ENCODE assay signal across 10 cellular contexts in genomic region chr7:16668978-16669377, GRCh38. TPM values are rescaled to one million over a fixed set of nuclear protein-coding genes. Genes with fewer than 3 reads are reported as not detected.
A peak's percentile ranks its signal among the peaks of the same experiment; 100 is the strongest.
DNase-seq lines count a peak whose midpoint lies in the region; ATAC-seq, FAIRE-seq and TF ChIP-seq lines count a peak whose summit lies in the region.
"Had no signal": no experiment of that assay in that cellular context is flagged by ENCODE, and none has a peak within 500 bp of the region (broad histone marks: within the 10 kb centered on the region; RNA-seq: fewer than 3 reads in every experiment).

No MANE protein-coding gene starts in this region.

- H4K20me1 ChIP-seq in HepG2 (ENCODE audit: insufficient read depth, low read length) = no peaks in the 10 kb centered on the region

- peaks cover 34% of the 10 kb centered on the region for H3K79me2 ChIP-seq in HepG2 (ENCODE audit: insufficient read depth, low read length)

- FAIRE-seq in HepG2 (lab: Jason Lieb, UNC) = no peak

- H3K36me3 ChIP-seq in HUES64 (ENCODE audit: insufficient read depth, low read length) (peaks cover 35% of the 10 kb centered on the region), HepG2 (replicated peaks in 1 of 2; ENCODE audit: control insufficient read depth in 1 of 2, insufficient read depth in 2 of 2, low read length in 2 of 2) (peaks cover 6 to 19% of the 10 kb centered on the region in 2 experiments; a peak in 4 of 5 replicates), upper lobe of left lung (no peaks in the 10 kb centered on the region)

- DNase-seq in MCF 10A (ENCODE audit: unreplicated experiment) (no peak), HepG2 (ENCODE audit: low spot score) (no peak), upper lobe of left lung (no peak)
- no peak for DNase-seq in stimulated activated CD4-positive, alpha-beta T cell treated with anti-CD3 and anti-CD28 coated beads, Interleukin-12 subunit alpha, Interleukin-12 subunit beta, amount 100 ng/mL, for 4 hours
- DNase-seq in stimulated activated naive CD8-positive, alpha-beta T cell treated with anti-CD3 and anti-CD28 coated beads, Interleukin-15, Interleukin-2, amounts not matched to agents 100 U/mL and 50 U/mL, for 24 hours = no peak
- DNase-seq in activated CD8-positive, alpha-beta T cell treated with anti-CD3 and anti-CD28 coated beads, Interleukin-2, amount 10 ng/mL, durations not matched to agents 7 days and 5 days = no peak
- DNase-seq: activated CD4-positive, alpha-beta T cell treated with anti-CD3 and anti-CD28 coated beads, Interleukin-2, amount 10 ng/mL, durations not matched to agents 24 days and 14 days; KBM-7 had no signal

- no peak for TF ChIP-seq CTCF in MCF 10A (IDR thresholded peaks at IDR 0.05; ENCODE audit: unreplicated experiment)
- TF ChIP-seq CTCF in HepG2 (CRISPR knock-in tag; IDR thresholded peaks at IDR 0.05) = no peak
- TF ChIP-seq CTCF in upper lobe of left lung (IDR thresholded peaks at IDR 0.05) = no peak

- TF ChIP-seq RAD21 in HepG2 (CRISPR knock-in tag; IDR thresholded peaks at IDR 0.05) = no peak

- peaks cover 35% of the 10 kb centered on the region for H3K4me1 ChIP-seq in HUES64 (ENCODE audit: insufficient read depth, low read length)
- peaks cover 15% of the 10 kb centered on the region for H3K4me1 ChIP-seq in HepG2 (ENCODE audit: insufficient read depth, low read length)
- peaks cover 7 to 11% (median 8%) of the 10 kb centered on the region in 4 donors for H3K4me1 ChIP-seq in upper lobe of left lung

- H3K4me1 Mint-ChIP-seq in MCF 10A (ENCODE audit: insufficient read depth, unreplicated experiment) = peaks cover 30% of the 10 kb centered on the region
- no peaks in the 10 kb centered on the region for H3K4me1 Mint-ChIP-seq in activated CD8-positive, alpha-beta T cell treated with anti-CD3 and anti-CD28 coated beads, Interleukin-2, amount 10 ng/mL, durations not matched to agents 7 days and 5 days (ENCODE audit: low read depth)

- POLR2A ChIA-PET in MCF 10A (lab: Yijun Ruan, JAX) (interaction anchor here (1.1 to 4.4 kb wide), 6 partner anchors 11 to 102 kb away, joined by 3 to 106 read pairs (median 13); partner anchors contain the start of genes ANKMY2 and BZW2), HepG2 (lab: Yijun Ruan, JAX) (interaction anchor here (1.1 kb wide), 1 partner anchor 23 kb away, joined by 4 read pairs; the partner anchor contains the start of gene ANKMY2)
- POLR2A ChIA-PET in activated CD8-positive, alpha-beta T cell treated with anti-CD3 and anti-CD28 coated beads, Interleukin-2, amount 10 ng/mL, durations not matched to agents 7 days and 5 days (lab: Charles Lee) = interaction anchor here (1.0 kb wide), 1 partner anchor 23 kb away, joined by 3 read pairs; the partner anchor contains the start of genes ANKMY2 and BZW2

- WGBS in HUES64 = 93% methylated on average over 5 of the region's 5 CpGs
- WGBS in HepG2 (ENCODE audit: low lambda C conversion rate) = 92% methylated on average over 5 of the region's 5 CpGs
- 94 to 97% methylated on average over 5 of the region's 5 CpGs for WGBS in upper lobe of left lung, 2 donors

- H3K27ac ChIP-seq in HUES64 (ENCODE audit: low read depth, low read length) (0 out of 2 replicates have a peak overlapping the region, but pooled peaks have one; percentile 10), HepG2 (ENCODE audit: extremely low read length, insufficient read depth, low read length) (peak overlapping the region; percentile 3), upper lobe of left lung (peak overlapping the region in 3 of 4 donors; percentile 69 to 79 (median 69))

- ATAC-seq in HepG2 = no peak
- ATAC-seq in upper lobe of left lung (ENCODE audit: low FRiP score in 2 of 2) = no peak
- no peak for ATAC-seq in stimulated activated naive CD8-positive, alpha-beta T cell treated with anti-CD3 and anti-CD28 coated beads, Interleukin-15, Interleukin-2, amounts not matched to agents 100 U/mL and 50 U/mL, for 24 hours
- ATAC-seq in activated CD8-positive, alpha-beta T cell treated with anti-CD3 and anti-CD28 coated beads, Interleukin-2, amount 10 ng/mL, durations not matched to agents 7 days and 5 days = no peak
- ATAC-seq: activated T-helper 17 cell treated with anti-CD3 and anti-CD28 coated beads, Interleukin-2, amount 50 U/mL, for 72 hours had no signal

- H2AFZ ChIP-seq in HepG2 (ENCODE audit: low read length) = no peak overlapping the region

- TF ChIP-seq EP300 in HepG2 (IDR thresholded peaks at IDR 0.05; ENCODE audit: low read depth in 2 of 2, low read length in 2 of 2) (no peak), HepG2 (CRISPR knock-in tag; IDR thresholded peaks at IDR 0.05; ENCODE audit: borderline replicate concordance) (no peak), upper lobe of left lung (IDR thresholded peaks at IDR 0.05) (no peak)

- no peak overlapping the region for H3K4me3 Mint-ChIP-seq in MCF 10A (ENCODE audit: unreplicated experiment)
- no peak overlapping the region for H3K4me3 Mint-ChIP-seq in activated CD8-positive, alpha-beta T cell treated with anti-CD3 and anti-CD28 coated beads, Interleukin-2, amount 10 ng/mL, durations not matched to agents 7 days and 5 days
- H3K4me3 Mint-ChIP-seq: activated CD4-positive, alpha-beta T cell treated with anti-CD3 and anti-CD28 coated beads, Interleukin-2, amount 10 ng/mL, durations not matched to agents 24 days and 14 days; activated T-helper 17 cell treated with anti-CD3 and anti-CD28 coated beads, Interleukin-2, amount 50 U/mL, for 72 hours had no signal

- no peak for TF ChIP-seq POLR2A in HepG2 (IDR thresholded peaks at IDR 0.05; ENCODE audit: insufficient read depth in 1 of 2, low read depth in 2 of 2, low read length in 2 of 2)
- TF ChIP-seq POLR2A in upper lobe of left lung (IDR thresholded peaks at IDR 0.05) = no peak

- no peaks in the 10 kb centered on the region for H3K9me3 Mint-ChIP-seq in MCF 10A (ENCODE audit: unreplicated experiment)
- H3K9me3 Mint-ChIP-seq in activated CD8-positive, alpha-beta T cell treated with anti-CD3 and anti-CD28 coated beads, Interleukin-2, amount 10 ng/mL, durations not matched to agents 7 days and 5 days (ENCODE audit: insufficient read depth) = no peaks in the 10 kb centered on the region
- H3K9me3 Mint-ChIP-seq: activated T-helper 17 cell treated with anti-CD3 and anti-CD28 coated beads, Interleukin-2, amount 50 U/mL, for 72 hours had no signal

- peak overlapping the region; percentile 95 for H3K27ac Mint-ChIP-seq in MCF 10A (ENCODE audit: low read depth, unreplicated experiment)
- H3K27ac Mint-ChIP-seq in activated CD8-positive, alpha-beta T cell treated with anti-CD3 and anti-CD28 coated beads, Interleukin-2, amount 10 ng/mL, durations not matched to agents 7 days and 5 days = no peak overlapping the region
- H3K27ac Mint-ChIP-seq: activated CD4-positive, alpha-beta T cell treated with anti-CD3 and anti-CD28 coated beads, Interleukin-2, amount 10 ng/mL, durations not matched to agents 24 days and 14 days; activated T-helper 17 cell treated with anti-CD3 and anti-CD28 coated beads, Interleukin-2, amount 50 U/mL, for 72 hours had no signal

- no peaks in the 10 kb centered on the region for H3K27me3 Mint-ChIP-seq in MCF 10A (ENCODE audit: insufficient read depth, unreplicated experiment)
- H3K27me3 Mint-ChIP-seq in activated CD8-positive, alpha-beta T cell treated with anti-CD3 and anti-CD28 coated beads, Interleukin-2, amount 10 ng/mL, durations not matched to agents 7 days and 5 days (ENCODE audit: low read depth) = no peaks in the 10 kb centered on the region
- H3K27me3 Mint-ChIP-seq: activated CD4-positive, alpha-beta T cell treated with anti-CD3 and anti-CD28 coated beads, Interleukin-2, amount 10 ng/mL, durations not matched to agents 24 days and 14 days; activated T-helper 17 cell treated with anti-CD3 and anti-CD28 coated beads, Interleukin-2, amount 50 U/mL, for 72 hours had no signal

- BruUV-seq in MCF 10A (replicated peaks; lab: Mats Ljungman, UMichigan) (no TSS peak), HepG2 (replicated peaks; lab: Mats Ljungman, UMichigan) (no TSS peak)

- CTCF ChIA-PET in MCF 10A (lab: Yijun Ruan, JAX) = interaction anchor here (1.1 kb wide), 1 partner anchor 26 kb away, joined by 3 read pairs; no protein-coding TSS in a partner anchor
- CTCF ChIA-PET in HepG2 (lab: Yijun Ruan, JAX; ENCODE audit: low intra/inter-chr PET ratio, low total read pairs) = no interaction called here
- CTCF ChIA-PET in activated CD8-positive, alpha-beta T cell treated with anti-CD3 and anti-CD28 coated beads, Interleukin-2, amount 10 ng/mL, durations not matched to agents 7 days and 5 days (lab: Charles Lee) = no interaction called here

- in situ Hi-C loops in HepG2 (cut with HindIII; ENCODE audit: extremely low pct_ligation_motif_present, low pct_unique_long_range_greater_than_20kb) = no loop called here

- no peak overlapping the region for H3K4me2 ChIP-seq in HepG2 (ENCODE audit: low read depth, low read length)

- intact Hi-C loops in MCF 10A (cut with micrococcal nuclease) (loop anchor here (1.0 kb wide), 1 partner anchor 24 kb away; the partner anchor contains the start of gene ANKMY2), HepG2 (cut with micrococcal nuclease; ENCODE audit: unreplicated experiment) (loop anchor here (10.0 kb wide), 1 partner anchor 1294 kb away; no protein-coding TSS in a partner anchor)

- H3K9me3 ChIP-seq in HUES64 (ENCODE audit: insufficient read depth, low read depth, low read length) = no peaks in the 10 kb centered on the region
- no peaks in the 10 kb centered on the region for H3K9me3 ChIP-seq in HepG2 (ENCODE audit: low read length)
- H3K9me3 ChIP-seq in upper lobe of left lung = no peaks in the 10 kb centered on the region

- no peaks in the 10 kb centered on the region for H3K27me3 ChIP-seq in HUES64 (ENCODE audit: insufficient read depth, low read length)
- no peaks in the 10 kb centered on the region for H3K27me3 ChIP-seq in HepG2 (ENCODE audit: control insufficient read depth in 1 of 2, insufficient read depth in 2 of 2, low read length in 2 of 2)
- no peaks in the 10 kb centered on the region for H3K27me3 ChIP-seq in upper lobe of left lung

- H3K4me3 ChIP-seq in HUES64 (ENCODE audit: low read length) (no peak overlapping the region), HepG2 (replicated peaks in 1 of 3; ENCODE audit: insufficient read depth in 1 of 3, low read depth in 2 of 3, low read length in 3 of 3) (no peak overlapping the region), upper lobe of left lung (no peak overlapping the region)

- H3K9ac ChIP-seq in HUES64 (ENCODE audit: low read depth, low read length) (no peak overlapping the region), HepG2 (ENCODE audit: insufficient read depth, low read depth, low read length) (no peak overlapping the region)

- H3K36me3 Mint-ChIP-seq in MCF 10A (ENCODE audit: insufficient read depth, unreplicated experiment) = peaks cover 58% of the 10 kb centered on the region
- peaks cover 59% of the 10 kb centered on the region for H3K36me3 Mint-ChIP-seq in activated CD8-positive, alpha-beta T cell treated with anti-CD3 and anti-CD28 coated beads, Interleukin-2, amount 10 ng/mL, durations not matched to agents 7 days and 5 days (ENCODE audit: low read depth)

RNA-seq across cellular contexts. Expression of gene BZW2, which starts 23.0 kb away (rescaled TPM):
- 117 TPM for polyA plus RNA-seq in HUES64 (2013, experiment 1 of 2)
- 123 TPM for polyA plus RNA-seq in HUES64 (2013, experiment 2 of 2)
- total RNA-seq in MCF 10A (2022) (41.0 and 85.4 TPM in 2 replicates), HepG2 (2016; rRNA removed; fragmentation: Illumina TruSeq; extraction: Trizol) (95.2 and 111 TPM in 2 replicates), upper lobe of left lung (10 to 100 TPM; 27.9 to 63.7 (median 31.9) TPM)
- 24.6 and 26.3 TPM in 2 replicates for total RNA-seq in HepG2 (2016; cell fraction: cytosol; rRNA removed; fragmentation: Illumina TruSeq; extraction: Trizol; ENCODE audit: low read depth)
- total RNA-seq in HepG2 (2016; cell fraction: insoluble cytoplasmic fraction; rRNA removed; fragmentation: Illumina TruSeq; extraction: Trizol) = 91.8 and 119 TPM in 2 replicates
- total RNA-seq in HepG2 (2016; cell fraction: membrane; rRNA removed; fragmentation: Illumina TruSeq; extraction: Trizol) = 43.6 and 54.1 TPM in 2 replicates
- total RNA-seq in HepG2 (2016; cell fraction: nucleus; rRNA removed; fragmentation: Illumina TruSeq; extraction: Trizol) = 59.6 and 61.1 TPM in 2 replicates
- polyA plus RNA-seq in HepG2 (2011; rRNA removed) = 18.9 and 21.8 TPM in 2 replicates
- polyA plus RNA-seq in HepG2 (2011; cell fraction: cytosol; rRNA removed) = 15.7 and 20.2 TPM in 2 replicates
- 10.2 and 13.5 TPM in 2 replicates for polyA plus RNA-seq in HepG2 (2011; cell fraction: nucleus; rRNA removed)
- 41.3 and 44.8 TPM in 2 replicates for polyA plus RNA-seq in HepG2 (2012)
- 18.9 and 19.3 TPM in 2 replicates for polyA plus RNA-seq in HepG2 (2016; cell fraction: cytosol; fragmentation: Illumina TruSeq; extraction: Trizol; ENCODE audit: low read depth)
- 110 and 116 TPM in 2 replicates for polyA plus RNA-seq in HepG2 (2016; cell fraction: insoluble cytoplasmic fraction; fragmentation: Illumina TruSeq; extraction: Trizol; ENCODE audit: low read depth)
- 35.7 and 40.4 TPM in 2 replicates for polyA plus RNA-seq in HepG2 (2016; cell fraction: membrane; fragmentation: Illumina TruSeq; extraction: Trizol; ENCODE audit: low read depth)
- polyA plus RNA-seq in HepG2 (2016; cell fraction: nucleus; fragmentation: Illumina TruSeq; extraction: Trizol; ENCODE audit: insufficient read depth, low read depth) = 70.6 and 75.4 TPM in 2 replicates
- 13.7 and 46.5 TPM in 2 replicates for polyA minus RNA-seq in HepG2 (2011; rRNA and poly(A)+ RNA removed; ENCODE audit: low replicate concordance)
- polyA minus RNA-seq in HepG2 (2011; cell fraction: cytosol; rRNA and poly(A)+ RNA removed) = 18.9 and 20.9 TPM in 2 replicates
- 16.3 and 16.4 TPM in 2 replicates for polyA minus RNA-seq in HepG2 (2011; cell fraction: nucleus; rRNA and poly(A)+ RNA removed)
- 10 to 100 TPM; 59.7 to 62.3 TPM for total RNA-seq in activated CD8-positive, alpha-beta T cell treated with anti-CD3 and anti-CD28 coated beads, Interleukin-2, amount 10 ng/mL, durations not matched to agents 7 days and 5 days

RNA-seq across cellular contexts. Expression of gene ANKMY2, which starts 23.4 kb away (rescaled TPM):
- 10.1 TPM for polyA plus RNA-seq in HUES64 (2013, experiment 1 of 2)
- polyA plus RNA-seq in HUES64 (2013, experiment 2 of 2) = 12.7 TPM
- total RNA-seq in MCF 10A (2022) (14.3 and 15.3 TPM in 2 replicates), HepG2 (2016; rRNA removed; fragmentation: Illumina TruSeq; extraction: Trizol) (21.6 and 32.0 TPM in 2 replicates), upper lobe of left lung (10 to 100 TPM in 5 of 6 donors, 1 to 10 TPM in 1; 5.8 to 16.3 (median 12.7) TPM)
- total RNA-seq in HepG2 (2016; cell fraction: cytosol; rRNA removed; fragmentation: Illumina TruSeq; extraction: Trizol; ENCODE audit: low read depth) = 3.9 and 4.5 TPM in 2 replicates
- total RNA-seq in HepG2 (2016; cell fraction: insoluble cytoplasmic fraction; rRNA removed; fragmentation: Illumina TruSeq; extraction: Trizol) = 24.4 and 33.4 TPM in 2 replicates
- 7.4 and 9.7 TPM in 2 replicates for total RNA-seq in HepG2 (2016; cell fraction: membrane; rRNA removed; fragmentation: Illumina TruSeq; extraction: Trizol)
- 21.8 and 22.0 TPM in 2 replicates for total RNA-seq in HepG2 (2016; cell fraction: nucleus; rRNA removed; fragmentation: Illumina TruSeq; extraction: Trizol)
- polyA plus RNA-seq in HepG2 (2011; rRNA removed) = 11.1 and 12.2 TPM in 2 replicates
- 6.9 and 9.6 TPM in 2 replicates for polyA plus RNA-seq in HepG2 (2011; cell fraction: cytosol; rRNA removed)
- 15.2 and 29.4 TPM in 2 replicates for polyA plus RNA-seq in HepG2 (2011; cell fraction: nucleus; rRNA removed)
- polyA plus RNA-seq in HepG2 (2012) = 8.1 and 11.2 TPM in 2 replicates
- polyA plus RNA-seq in HepG2 (2016; cell fraction: cytosol; fragmentation: Illumina TruSeq; extraction: Trizol; ENCODE audit: low read depth) = 2.0 and 2.3 TPM in 2 replicates
- polyA plus RNA-seq in HepG2 (2016; cell fraction: insoluble cytoplasmic fraction; fragmentation: Illumina TruSeq; extraction: Trizol; ENCODE audit: low read depth) = 24.1 and 25.7 TPM in 2 replicates
- 3.7 and 4.4 TPM in 2 replicates for polyA plus RNA-seq in HepG2 (2016; cell fraction: membrane; fragmentation: Illumina TruSeq; extraction: Trizol; ENCODE audit: low read depth)
- 21.6 and 21.7 TPM in 2 replicates for polyA plus RNA-seq in HepG2 (2016; cell fraction: nucleus; fragmentation: Illumina TruSeq; extraction: Trizol; ENCODE audit: insufficient read depth, low read depth)
- 5.6 and 11.4 TPM in 2 replicates for polyA minus RNA-seq in HepG2 (2011; rRNA and poly(A)+ RNA removed; ENCODE audit: low replicate concordance)
- 5.4 and 6.8 TPM in 2 replicates for polyA minus RNA-seq in HepG2 (2011; cell fraction: cytosol; rRNA and poly(A)+ RNA removed)
- 25.9 and 29.4 TPM in 2 replicates for polyA minus RNA-seq in HepG2 (2011; cell fraction: nucleus; rRNA and poly(A)+ RNA removed)
- total RNA-seq in activated CD8-positive, alpha-beta T cell treated with anti-CD3 and anti-CD28 coated beads, Interleukin-2, amount 10 ng/mL, durations not matched to agents 7 days and 5 days = 10 to 100 TPM; 14.3 to 14.5 TPM

Comparison
In these comparisons a context has a peak if more than half of its experiments do, and no peak if none do; other contexts are left out.
1. H3K27ac ChIP-seq: peak in every context shown above with its lines; median percentile 69 in upper lobe of left lung; 10 in HUES64; 3 in HepG2.